In genomic region chr17:47615766-47616424, GRCh38 we compare ENCODE assay signal across 9 cellular contexts. TPM values are rescaled to one million over a fixed set of nuclear protein-coding genes. Genes with fewer than 3 reads are reported as not detected.
A peak's percentile ranks its signal among the peaks of the same experiment; 100 is the strongest.
DNase-seq lines count a peak whose midpoint lies in the region; ATAC-seq and TF ChIP-seq lines count a peak whose summit lies in the region.
"Had no signal": no experiment of that assay in that cellular context is flagged by ENCODE, and none has a peak within 500 bp of the region (broad histone marks: within the 10 kb centered on the region; RNA-seq: fewer than 3 reads in every experiment).

No MANE protein-coding gene starts in this region.

- no peak overlapping the region for H3K27ac ChIP-seq in ovary

- H3K4me1 ChIP-seq in Loucy (ENCODE audit: insufficient read depth, low read length, poor library complexity, severe bottlenecking) (no peaks in the 10 kb centered on the region), ovary (ENCODE audit: insufficient read depth) (no peaks in the 10 kb centered on the region)

- H3K79me2 ChIP-seq in Loucy (ENCODE audit: insufficient read depth, low read length), result no peaks in the 10 kb centered on the region

- H3K9me3 ChIP-seq in Loucy (ENCODE audit: insufficient read depth, low read depth, low read length), result no peaks in the 10 kb centered on the region
- H3K9me3 ChIP-seq in ovary, result no peaks in the 10 kb centered on the region

- H3K9me2 ChIP-seq in Loucy (replicated peaks; ENCODE audit: low read depth, low read length), result no peaks in the 10 kb centered on the region

- no peak overlapping the region for H3K4me3 ChIP-seq in Loucy (ENCODE audit: low read length, poor library complexity, severe bottlenecking)
- no peak overlapping the region for H3K4me3 ChIP-seq in fibroblast of the aortic adventitia (ENCODE audit: low read depth, low read length)
- no peak overlapping the region for H3K4me3 ChIP-seq in ovary
- H3K4me3 ChIP-seq: BLaER1 treated with 17β-estradiol and CSF1 and Interleukin-3, amounts not matched to agents 10 nM and 100 nM had no signal

- ATAC-seq in HG03442 (IDR thresholded peaks at IDR 0.05; ENCODE audit: unreplicated experiment), result no peak

- no peaks in the 10 kb centered on the region for H4K20me1 ChIP-seq in Loucy (ENCODE audit: insufficient read depth, low read length, poor library complexity, severe bottlenecking)

- H3F3A ChIP-seq in Loucy (ENCODE audit: low read depth), result no peaks in the 10 kb centered on the region

- no peak for TF ChIP-seq EP300 in ovary (IDR thresholded peaks at IDR 0.05)

- TF ChIP-seq POLR2A in ovary (IDR thresholded peaks at IDR 0.05), result no peak

- DNase-seq in DMS79 treated with DMSO at 0.1 percent for 48 hours (lab: John Stamatoyannopoulos, UW) (peak; percentile 51), DMS79 (lab: John Stamatoyannopoulos, UW) (no peak), SKM-1 treated with dmso at 0.1 percent for 144 hours (lab: John Stamatoyannopoulos, UW; ENCODE audit: unreplicated experiment) (peak; percentile 35), fibroblast of the aortic adventitia (ENCODE audit: low read depth) (peak; percentile 75), ovary (no peak), posterior cingulate gyrus (no peak)

- H3K27me3 ChIP-seq in Loucy (ENCODE audit: insufficient read depth, low read length, poor library complexity, severe bottlenecking) (no peaks in the 10 kb centered on the region), ovary (no peaks in the 10 kb centered on the region)
- H3K27me3 ChIP-seq: BLaER1 treated with 17β-estradiol and CSF1 and Interleukin-3, amounts not matched to agents 10 nM and 100 nM had no signal

- intact Hi-C loops in ovary (cut with DNase I), result loop anchor here in 3 of 4 donors (5.0 to 10.0 kb wide), 3 partner anchors 101 to 389 kb away; no protein-coding TSS in a partner anchor
- intact Hi-C loops in posterior cingulate gyrus (cut with DNase I), result loop anchor here (10.0 kb wide), 3 partner anchors 121 to 391 kb away; no protein-coding TSS in a partner anchor

- 64 to 70% (median 66%) methylated on average over 8 of the region's 8 CpGs for WGBS in ovary, 3 donors

- TF ChIP-seq CTCF in Loucy (conservative IDR thresholded peaks at IDR 0.05; ENCODE audit: low read length) (peak; percentile 89), fibroblast of the aortic adventitia (IDR thresholded peaks at IDR 0.05; ENCODE audit: insufficient read depth, low read length) (peak; percentile 60), ovary (IDR thresholded peaks at IDR 0.05) (peak; percentile 65 to 73 (median 69))

- H3K36me3 ChIP-seq in Loucy (ENCODE audit: insufficient read depth, low read length), result peaks cover 64% of the 10 kb centered on the region; the same call in 1 of the 2 replicates
- no peaks in the 10 kb centered on the region for H3K36me3 ChIP-seq in ovary

- no peak overlapping the region for H3K4me2 ChIP-seq in Loucy (ENCODE audit: low read depth, low read length, poor library complexity, severe bottlenecking)

- no peak overlapping the region for H3K9ac ChIP-seq in Loucy (ENCODE audit: low read depth, low read length, poor library complexity, severe bottlenecking)

- H2AFZ ChIP-seq in Loucy (ENCODE audit: low read length), result no peak overlapping the region

RNA-seq across cellular contexts. Expression of gene KPNB1, which starts 33.8 kb away (rescaled TPM):
- total RNA-seq in fibroblast of the aortic adventitia (ENCODE audit: low replicate concordance), result 473 and 851 TPM in 2 replicates
- 100 to 1,000 TPM; 119 to 346 (median 256) TPM for total RNA-seq in ovary
- 100 to 1,000 TPM in 1 of 2 donors, 10 to 100 TPM in 1; 63.4 to 236 TPM for polyA plus RNA-seq in ovary

Comparison
In these comparisons a context has a peak if more than half of its experiments do, and no peak if none do; other contexts are left out.
1. DNase-seq: peak in DMS79 treated with DMSO at 0.1 percent for 48 hours (single experiment), SKM-1 treated with dmso at 0.1 percent for 144 hours (single experiment) and fibroblast of the aortic adventitia (single experiment); none in DMS79 (single experiment), ovary (0 of 5) and posterior cingulate gyrus (0 of 10).
2. Peak in every context shown above with its lines, with median percentiles within 50 percentile points of each other: CTCF ChIP-seq.